ENCODE assay signal across 3 cellular contexts in genomic region chr7:73312831-73313520, GRCh38.
TF ChIP-seq lines count a peak whose summit lies in the region.

No MANE protein-coding gene starts in this region.

TF ChIP-seq in SK-N-SH, 30 proteins besides CTCF, POLR2A, EP300 and RAD21 (continued from another document):
- TF ChIP-seq JUND (IDR thresholded peaks at IDR 0.05) (no peak), REST (IDR thresholded peaks at IDR 0.05; ENCODE audit: low read depth, low read length) (no peak), EZH2phosphoT487 (IDR thresholded peaks at IDR 0.05; ENCODE audit: borderline replicate concordance, low read depth) (no peak)

TF ChIP-seq in SK-N-SH treated with all-trans-retinoic acid at 6 μM for 48 hours, 23 proteins besides CTCF, POLR2A, EP300 and RAD21:
- TF ChIP-seq CSRNP3 (CRISPR knock-in tag; IDR thresholded peaks at IDR 0.05) (no peak), ARNTL (CRISPR knock-in tag; IDR thresholded peaks at IDR 0.05; ENCODE audit: borderline replicate concordance, low read depth) (no peak), BACH2 (CRISPR knock-in tag; IDR thresholded peaks at IDR 0.05; ENCODE audit: borderline replicate concordance) (no peak), ISL1 (CRISPR knock-in tag; IDR thresholded peaks at IDR 0.05) (no peak), PATZ1 (CRISPR knock-in tag; IDR thresholded peaks at IDR 0.05; ENCODE audit: borderline replicate concordance) (no peak), GLIS3 (CRISPR knock-in tag; IDR thresholded peaks at IDR 0.05) (no peak), PPARA (CRISPR knock-in tag; IDR thresholded peaks at IDR 0.05; ENCODE audit: borderline replicate concordance) (no peak), TCF4 (CRISPR knock-in tag; IDR thresholded peaks at IDR 0.05; ENCODE audit: borderline replicate concordance) (no peak), CREB5 (CRISPR knock-in tag; IDR thresholded peaks at IDR 0.05; ENCODE audit: low read depth) (no peak), ZC3H10 (CRISPR knock-in tag; IDR thresholded peaks at IDR 0.05) (no peak), TSHZ2 (CRISPR knock-in tag; IDR thresholded peaks at IDR 0.05) (no peak), TOX (CRISPR knock-in tag; IDR thresholded peaks at IDR 0.05; ENCODE audit: borderline replicate concordance) (no peak), CSDC2 (CRISPR knock-in tag; IDR thresholded peaks at IDR 0.05) (no peak), ZNF565 (CRISPR knock-in tag; conservative IDR thresholded peaks at IDR 0.05; ENCODE audit: low read depth) (no peak), ZNF8 (CRISPR knock-in tag; IDR thresholded peaks at IDR 0.05) (no peak), SNAI2 (CRISPR knock-in tag; IDR thresholded peaks at IDR 0.05) (no peak), POU6F1 (CRISPR knock-in tag; IDR thresholded peaks at IDR 0.05; ENCODE audit: borderline replicate concordance, low read depth) (no peak), ZFP30 (CRISPR knock-in tag; IDR thresholded peaks at IDR 0.05) (no peak)

TF ChIP-seq in WTC11, 78 proteins besides CTCF, POLR2A, EP300 and RAD21 (continued from another document):
- no peak for TF ChIP-seq FOXP4 (CRISPR knock-in tag; IDR thresholded peaks at IDR 0.05)
- TF ChIP-seq IRF2 (CRISPR knock-in tag; IDR thresholded peaks at IDR 0.05; ENCODE audit: borderline replicate concordance, low read depth): no peak
- no peak for TF ChIP-seq TP53 (CRISPR knock-in tag; IDR thresholded peaks at IDR 0.05)
- TF ChIP-seq NR2C2 (CRISPR knock-in tag; IDR thresholded peaks at IDR 0.05): no peak
- no peak for TF ChIP-seq FOXK1 (CRISPR knock-in tag; IDR thresholded peaks at IDR 0.05)
- no peak for TF ChIP-seq E2F1 (CRISPR knock-in tag; IDR thresholded peaks at IDR 0.05)
- TF ChIP-seq ATF6 (CRISPR knock-in tag; IDR thresholded peaks at IDR 0.05): no peak
- no peak for TF ChIP-seq E2F4 (CRISPR knock-in tag; IDR thresholded peaks at IDR 0.05; ENCODE audit: borderline replicate concordance, low read depth)
